Comparison of ENCODE assay signal across 18 cellular contexts in the genomic region with DNA sequence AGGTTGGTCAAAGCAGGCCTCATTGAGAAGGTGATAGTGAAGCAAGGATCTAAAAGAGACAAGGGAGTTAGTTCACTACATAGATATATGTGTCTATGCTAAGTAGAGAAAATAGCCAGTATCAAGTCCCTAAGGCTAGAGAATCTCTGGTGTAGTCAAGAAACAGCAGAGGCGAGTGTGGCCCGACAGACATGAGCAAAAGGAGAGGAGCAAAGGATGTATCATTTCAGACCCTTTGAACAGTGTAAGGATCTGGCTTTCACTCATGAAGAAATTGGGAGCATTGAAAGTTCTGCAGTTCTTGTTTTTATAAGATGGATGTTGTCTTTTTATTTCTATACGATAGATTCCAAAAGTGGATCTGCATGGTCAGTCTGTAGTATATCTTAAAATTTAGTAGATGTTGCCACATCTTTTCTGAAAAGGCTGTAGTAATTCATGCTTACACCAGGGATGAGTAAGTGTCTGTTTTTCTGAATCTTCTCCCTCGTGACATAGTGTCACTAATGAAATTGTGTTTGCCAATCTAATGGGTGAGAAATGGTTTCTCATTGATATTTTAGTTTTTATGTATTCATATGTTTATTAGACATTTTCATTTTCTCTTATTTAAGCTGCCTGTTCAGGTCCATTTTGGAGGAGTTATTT. TPM values are rescaled to one million over a fixed set of nuclear protein-coding genes. Genes with fewer than 3 reads are reported as not detected.
DNase-seq lines count a peak whose midpoint lies in the region; ATAC-seq and TF ChIP-seq lines count a peak whose summit lies in the region.
"Had no signal": no experiment of that assay in that cellular context is flagged by ENCODE, and none has a peak within 500 bp of the region (broad histone marks: within the 10 kb centered on the region; RNA-seq: fewer than 3 reads in every experiment).

No MANE protein-coding gene starts in this region.

- H3K9me3 ChIP-seq in AG04450 (ENCODE audit: control insufficient read depth, insufficient read depth, low read length), result 0 out of 2 replicates have a peak, but pooled peaks cover 3% of the 10 kb centered on the region

- H3K4me3 Mint-ChIP-seq in activated B cell treated with CpG ODN at 0.5 μM for 24 hours, result no peak overlapping the region
- H3K4me3 Mint-ChIP-seq: activated CD8-positive, alpha-beta memory T cell treated with anti-CD3 and anti-CD28 coated beads, Interleukin-2, amount 10 ng/mL, durations not matched to agents 7 days and 5 days; GM23338 had no signal

- H3K27me3 ChIP-seq in AG04450 (ENCODE audit: control insufficient read depth, insufficient read depth, low read length), result no peaks in the 10 kb centered on the region
- H3K27me3 ChIP-seq: heart left ventricle had no signal

- no peak overlapping the region for H3K4me3 ChIP-seq in AG04450 (ENCODE audit: low read depth, low read length)
- H3K4me3 ChIP-seq: GM23338, heart left ventricle, mucosa of descending colon had no signal

- POLR2A ChIA-PET in AG04450 (lab: Yijun Ruan, JAX) (no interaction called here), activated B cell treated with CpG ODN at 0.5 μM for 24 hours (lab: Charles Lee) (interaction anchor here (1.0 to 1.8 kb wide), 4 partner anchors 11 to 232 kb away, joined by 3 to 5 read pairs (median 5); no protein-coding TSS in a partner anchor)

- peaks cover 80% of the 10 kb centered on the region for H3K36me3 Mint-ChIP-seq in activated B cell treated with CpG ODN at 0.5 μM for 24 hours (ENCODE audit: low read depth)

- 0 out of 2 replicates have a peak, but pooled peaks have one; percentile 0 for TF ChIP-seq CTCF in AG04450 (IDR thresholded peaks at IDR 0.05; ENCODE audit: low read depth, low read length)
- no peak for TF ChIP-seq CTCF in activated B cell treated with CpG ODN at 0.5 μM for 24 hours (IDR thresholded peaks at IDR 0.05)

- CTCF ChIA-PET in AG04450 (lab: Charles Lee) (interaction anchor here (0.6 to 0.9 kb wide), 2 partner anchors 8 to 275 kb away, joined by 3 to 4 read pairs; no protein-coding TSS in a partner anchor), activated B cell treated with CpG ODN at 0.5 μM for 24 hours (lab: Charles Lee) (no interaction called here)

- no peak overlapping the region for H3K27ac ChIP-seq in AG04450 (ENCODE audit: low read depth, low read length)

- no peaks in the 10 kb centered on the region for H3K27me3 Mint-ChIP-seq in activated B cell treated with CpG ODN at 0.5 μM for 24 hours
- H3K27me3 Mint-ChIP-seq: activated CD8-positive, alpha-beta memory T cell treated with anti-CD3 and anti-CD28 coated beads, Interleukin-2, amount 10 ng/mL, durations not matched to agents 7 days and 5 days had no signal

- H3K9me3 Mint-ChIP-seq in activated B cell treated with CpG ODN at 0.5 μM for 24 hours, result peaks cover 9% of the 10 kb centered on the region

- no peak for DNase-seq in AG04450 (ENCODE audit: low read depth, low spot score)
- peak; percentile 18 for DNase-seq in CD1c-positive myeloid dendritic cell (ENCODE audit: extremely low spot score)
- no peak for DNase-seq in activated B cell treated with CpG ODN at 0.5 μM for 24 hours
- DNase-seq in iris pigment epithelial cell (ENCODE audit: low read depth), result peak; percentile 45
- no peak for DNase-seq in Kasumi-1 (lab: John Stamatoyannopoulos, UW)
- DNase-seq in anterior cingulate cortex (lab: John Stamatoyannopoulos, UW), result no peak
- DNase-seq in NCI-H2196 treated with DMSO at 0.1 percent for 48 hours (lab: John Stamatoyannopoulos, UW; ENCODE audit: unreplicated experiment), result no peak
- DNase-seq: activated CD8-positive, alpha-beta memory T cell treated with anti-CD3 and anti-CD28 coated beads, Interleukin-2, amount 10 ng/mL, durations not matched to agents 7 days and 5 days; C1 segment of cervical spinal cord; heart left ventricle; kidney glomerular epithelial cell; mucosa of descending colon; NCI-H1092 treated with DMSO at 0.1 percent for 48 hours; NCI-H226; posterior cingulate gyrus; stimulated activated CD4-positive, alpha-beta T cell treated with anti-CD3 and anti-CD28 coated beads, Interleukin-12 subunit alpha, Interleukin-12 subunit beta, amount 100 ng/mL, for 4 hours had no signal

- H3K4me1 Mint-ChIP-seq in activated B cell treated with CpG ODN at 0.5 μM for 24 hours, result peaks cover 68% of the 10 kb centered on the region
- H3K4me1 Mint-ChIP-seq: GM23338 had no signal

- intact Hi-C loops in activated B cell treated with CpG ODN at 0.5 μM for 24 hours (cut with micrococcal nuclease), result loop anchor here (5.0 kb wide), 1 partner anchor 38 kb away; no protein-coding TSS in a partner anchor

- ATAC-seq in activated B cell treated with CpG ODN at 0.5 μM for 24 hours (ENCODE audit: low read depth) (peak; percentile 18), GM21723 (IDR thresholded peaks at IDR 0.05; ENCODE audit: unreplicated experiment) (no peak)
- ATAC-seq: activated CD8-positive, alpha-beta memory T cell treated with anti-CD3 and anti-CD28 coated beads, Interleukin-2, amount 10 ng/mL, durations not matched to agents 7 days and 5 days; GM23338; heart left ventricle; mucosa of descending colon had no signal

- H3K27ac Mint-ChIP-seq in activated B cell treated with CpG ODN at 0.5 μM for 24 hours, result peak overlapping the region; percentile 59
- H3K27ac Mint-ChIP-seq: activated CD8-positive, alpha-beta memory T cell treated with anti-CD3 and anti-CD28 coated beads, Interleukin-2, amount 10 ng/mL, durations not matched to agents 7 days and 5 days; GM23338 had no signal

RNA-seq across cellular contexts. Expression of gene SP100, which starts 18.8 kb away (rescaled TPM):
- polyA plus RNA-seq in AG04450 (2011; rRNA removed), result 60.1 and 71.2 TPM in 2 replicates
- 47.9 and 55.0 TPM in 2 replicates for polyA minus RNA-seq in AG04450 (2011; rRNA and poly(A)+ RNA removed)
- 369 and 433 TPM in 2 replicates for total RNA-seq in activated B cell treated with CpG ODN at 0.5 μM for 24 hours

Comparison
In these comparisons a context has a peak if more than half of its experiments do, and no peak if none do; other contexts are left out.
1. DNase-seq: peak in CD1c-positive myeloid dendritic cell (single experiment) and iris pigment epithelial cell (single experiment); none in AG04450 (single experiment), activated B cell treated with CpG ODN at 0.5 μM for 24 hours (single experiment), Kasumi-1 (0 of 2), anterior cingulate cortex (0 of 58) and NCI-H2196 treated with DMSO at 0.1 percent for 48 hours (single experiment).